8 cellular contexts compared by ENCODE assay signal in genomic region chr3:59425371-59425770, GRCh38.
A peak's percentile ranks its signal among the peaks of the same experiment; 100 is the strongest.
DNase-seq lines count a peak whose midpoint lies in the region; ATAC-seq and TF ChIP-seq lines count a peak whose summit lies in the region.
"Had no signal": no experiment of that assay in that cellular context is flagged by ENCODE, and none has a peak within 500 bp of the region (broad histone marks: within the 10 kb centered on the region; RNA-seq: fewer than 3 reads in every experiment).

No MANE protein-coding gene starts in this region.

- no peak for ATAC-seq in GM21367 (IDR thresholded peaks at IDR 0.05; ENCODE audit: unreplicated experiment)
- ATAC-seq in upper lobe of right lung: no peak
- ATAC-seq in HG03457 (IDR thresholded peaks at IDR 0.05; ENCODE audit: unreplicated experiment): no peak

- TF ChIP-seq CTCF in RWPE1 (conservative IDR thresholded peaks at IDR 0.05; ENCODE audit: low read depth): no peak
- no peak for TF ChIP-seq CTCF in upper lobe of right lung (IDR thresholded peaks at IDR 0.05)

- no peaks in the 10 kb centered on the region for H3K9me3 ChIP-seq in upper lobe of right lung

- H3K36me3 ChIP-seq in upper lobe of right lung: no peaks in the 10 kb centered on the region

- CTCF ChIA-PET in RWPE1 (lab: Yijun Ruan, JAX): interaction anchor here (0.7 kb wide), 1 partner anchor 446 kb away, joined by 3 read pairs; no protein-coding TSS in a partner anchor

- DNase-seq in ELR (ENCODE audit: low read depth): peak; percentile 25
- peak; percentile 7 for DNase-seq in RWPE1 (ENCODE audit: low spot score)
- peak; percentile 64 for DNase-seq in epithelial cell of prostate (ENCODE audit: low read depth, low spot score)
- peak; percentile 81 for DNase-seq in renal cortical epithelial cell (ENCODE audit: low read depth)
- no peak for DNase-seq in upper lobe of right lung
- DNase-seq: NCI-H524 had no signal

- intact Hi-C loops in upper lobe of right lung (cut with DNase I): no loop called here

- H3K4me3 ChIP-seq in upper lobe of right lung: no peak overlapping the region

- POLR2A ChIA-PET in RWPE1 (lab: Yijun Ruan, JAX; ENCODE audit: low non-redundant PET): no interaction called here

- H3K4me1 ChIP-seq in upper lobe of right lung: no peaks in the 10 kb centered on the region

- no peaks in the 10 kb centered on the region for H3K27me3 ChIP-seq in upper lobe of right lung

- H3K27ac ChIP-seq in RWPE1: no peak overlapping the region; the same call in 1 of the 2 replicates
- H3K27ac ChIP-seq in epithelial cell of prostate: peak overlapping the region; percentile 83
- no peak overlapping the region for H3K27ac ChIP-seq in upper lobe of right lung
